ENCODE assay signal across 3 cellular contexts in genomic region chr16:57184113-57184512, GRCh38.
TF ChIP-seq lines count a peak whose summit lies in the region.

No MANE protein-coding gene starts in this region.

TF ChIP-seq in SK-N-SH, 30 proteins besides CTCF, POLR2A, EP300 and RAD21:
- TF ChIP-seq POLR2AphosphoS5 (IDR thresholded peaks at IDR 0.05; ENCODE audit: low read depth, low read length), result no peak
- no peak for TF ChIP-seq RCOR1 (IDR thresholded peaks at IDR 0.05; ENCODE audit: low read length)
- no peak for TF ChIP-seq FOSL2 (IDR thresholded peaks at IDR 0.05; ENCODE audit: borderline replicate concordance, low read depth)
- TF ChIP-seq MXI1 (IDR thresholded peaks at IDR 0.05; ENCODE audit: low read depth, low read length), result no peak
- TF ChIP-seq TCF12 (IDR thresholded peaks at IDR 0.05), result no peak
- TF ChIP-seq TAF1 (IDR thresholded peaks at IDR 0.05; ENCODE audit: borderline replicate concordance, low read depth, low read length), result no peak
- TF ChIP-seq FOXJ3 (CRISPR knock-in tag; IDR thresholded peaks at IDR 0.05), result no peak
- no peak for TF ChIP-seq FOXM1 (IDR thresholded peaks at IDR 0.05; ENCODE audit: low read depth)
- no peak for TF ChIP-seq USF2 (IDR thresholded peaks at IDR 0.05; ENCODE audit: borderline replicate concordance, low read depth, low read length)
- no peak for TF ChIP-seq SMC3 (IDR thresholded peaks at IDR 0.05; ENCODE audit: low read depth, low read length)

TF ChIP-seq in SK-N-SH treated with all-trans-retinoic acid at 6 μM for 48 hours, 23 proteins besides CTCF, POLR2A, EP300 and RAD21:
- no peak for TF ChIP-seq ZNF565 (CRISPR knock-in tag; conservative IDR thresholded peaks at IDR 0.05; ENCODE audit: low read depth)
- no peak for TF ChIP-seq OSR1 (CRISPR knock-in tag; IDR thresholded peaks at IDR 0.05)
- TF ChIP-seq ARNTL (CRISPR knock-in tag; IDR thresholded peaks at IDR 0.05; ENCODE audit: borderline replicate concordance, low read depth), result no peak
- no peak for TF ChIP-seq TCF4 (CRISPR knock-in tag; IDR thresholded peaks at IDR 0.05; ENCODE audit: borderline replicate concordance)
- TF ChIP-seq POU6F1 (CRISPR knock-in tag; IDR thresholded peaks at IDR 0.05; ENCODE audit: borderline replicate concordance, low read depth), result no peak
- TF ChIP-seq TSHZ2 (CRISPR knock-in tag; IDR thresholded peaks at IDR 0.05), result no peak

TF ChIP-seq in GM12878, 131 proteins besides CTCF, POLR2A, EP300 and RAD21:
- TF ChIP-seq NBN (IDR thresholded peaks at IDR 0.05) (no peak), USF1 (IDR thresholded peaks at IDR 0.05; ENCODE audit: borderline replicate concordance, extremely low read length, insufficient read depth, low read depth, low read length) (no peak), ZBTB33 (IDR thresholded peaks at IDR 0.05) (no peak), RAD51 (IDR thresholded peaks at IDR 0.05) (no peak), MYC (IDR thresholded peaks at IDR 0.05; ENCODE audit: insufficient read depth, insufficient read length, insufficient replicate concordance, low read length, severe bottlenecking) (no peak), REST (IDR thresholded peaks at IDR 0.05; ENCODE audit: low read depth, low read length) (no peak), ZNF622 (IDR thresholded peaks at IDR 0.05) (no peak), EED (IDR thresholded peaks at IDR 0.05; ENCODE audit: low read depth) (no peak), NR2C2 (IDR thresholded peaks at IDR 0.05; ENCODE audit: borderline replicate concordance, control insufficient read depth, insufficient read length, low read depth) (no peak), NFXL1 (IDR thresholded peaks at IDR 0.05; ENCODE audit: borderline replicate concordance) (no peak), ETV6 (conservative IDR thresholded peaks at IDR 0.05 in 1 of 2, IDR thresholded peaks at IDR 0.05 in 1 of 2; ENCODE audit: borderline replicate concordance in 1 of 2, low read depth in 1 of 2) (no peak), FOXM1 (IDR thresholded peaks at IDR 0.05; ENCODE audit: low read depth, low read length) (no peak), MLLT1 (IDR thresholded peaks at IDR 0.05) (no peak), CEBPB (IDR thresholded peaks at IDR 0.05; ENCODE audit: borderline replicate concordance in 1 of 2, low read depth in 2 of 2, low read length in 2 of 2) (no peak), IKZF2 (IDR thresholded peaks at IDR 0.05) (no peak), NFYA (IDR thresholded peaks at IDR 0.05; ENCODE audit: borderline replicate concordance, low read depth, low read length) (no peak), MTA3 (IDR thresholded peaks at IDR 0.05; ENCODE audit: borderline replicate concordance, low read length) (no peak), ATF2 (IDR thresholded peaks at IDR 0.05; ENCODE audit: low read length) (no peak), MEF2A (IDR thresholded peaks at IDR 0.05; ENCODE audit: insufficient read depth, low read depth, low read length) (no peak)
TF ChIP-seq in GM12878: peak in this region for 0.
